Comparison of ENCODE assay signal across 13 cellular contexts in genomic region chr3:189325454-189325853, GRCh38.
A peak's percentile ranks its signal among the peaks of the same experiment; 100 is the strongest.
DNase-seq lines count a peak whose midpoint lies in the region; ATAC-seq and TF ChIP-seq lines count a peak whose summit lies in the region.
"Had no signal": no experiment of that assay in that cellular context is flagged by ENCODE, and none has a peak within 500 bp of the region (broad histone marks: within the 10 kb centered on the region; RNA-seq: fewer than 3 reads in every experiment).

No MANE protein-coding gene starts in this region.

- H3K36me3 ChIP-seq in mesenchymal stem cell (ENCODE audit: control insufficient read depth in 1 of 2, insufficient read depth in 2 of 2, low read depth in 1 of 2, low read length in 2 of 2), result no peaks in the 10 kb centered on the region
- H3K36me3 ChIP-seq: heart right ventricle had no signal

- H3K9ac ChIP-seq in mesenchymal stem cell (ENCODE audit: low read length), result no peak overlapping the region
- H3K9ac ChIP-seq: SK-N-SH had no signal

- intact Hi-C loops in activated T-helper 2 cell treated with anti-CD3 and anti-CD28 coated beads, Interferon-gamma antibody, Interleukin-2, Interleukin-4, amounts not matched to agents 10 μg/mL and 5 μg/mL and 100 μg/mL, durations not matched to agents 14 hours and 24 hours and 36 hours (cut with micrococcal nuclease), result loop anchor here (2.0 kb wide), 2 partner anchors 49 to 69 kb away; no protein-coding TSS in a partner anchor

- H3K79me1 ChIP-seq in mesenchymal stem cell (replicated peaks; ENCODE audit: low read length, poor library complexity, severe bottlenecking), result no peaks in the 10 kb centered on the region

- no peaks in the 10 kb centered on the region for H3K27me3 Mint-ChIP-seq in activated T-helper 2 cell treated with anti-CD3 and anti-CD28 coated beads, Interferon-gamma antibody, Interleukin-2, Interleukin-4, amounts not matched to agents 10 μg/mL and 5 μg/mL and 100 μg/mL, durations not matched to agents 14 hours and 24 hours and 36 hours (ENCODE audit: low read depth)

- H4K8ac ChIP-seq in mesenchymal stem cell (ENCODE audit: low read length), result no peak overlapping the region

- H2BK120ac ChIP-seq in mesenchymal stem cell (ENCODE audit: low read depth, low read length), result no peak overlapping the region

- H3K4me1 ChIP-seq in mesenchymal stem cell (ENCODE audit: control insufficient read depth, insufficient read depth, low read depth, low read length), result no peaks in the 10 kb centered on the region

- peaks cover 84% of the 10 kb centered on the region for H3K36me3 Mint-ChIP-seq in activated T-helper 2 cell treated with anti-CD3 and anti-CD28 coated beads, Interferon-gamma antibody, Interleukin-2, Interleukin-4, amounts not matched to agents 10 μg/mL and 5 μg/mL and 100 μg/mL, durations not matched to agents 14 hours and 24 hours and 36 hours (ENCODE audit: low read depth)

- H2AFZ ChIP-seq in mesenchymal stem cell (ENCODE audit: low read depth, low read length), result no peak overlapping the region

- H3K27me3 ChIP-seq in HL-60 (ENCODE audit: insufficient read depth, poor library complexity, severe bottlenecking) (no peaks in the 10 kb centered on the region), mesenchymal stem cell (ENCODE audit: control insufficient read depth in 1 of 2, insufficient read depth in 1 of 2, low read length in 2 of 2) (no peaks in the 10 kb centered on the region)
- H3K27me3 ChIP-seq: heart right ventricle had no signal

- no peak overlapping the region for H2AK5ac ChIP-seq in mesenchymal stem cell (ENCODE audit: low read length, severe bottlenecking)

- ATAC-seq in GM19467 (IDR thresholded peaks at IDR 0.05; ENCODE audit: unreplicated experiment), result no peak
- ATAC-seq in GM18511 (IDR thresholded peaks at IDR 0.05; ENCODE audit: unreplicated experiment), result no peak

- H3K18ac ChIP-seq in mesenchymal stem cell (ENCODE audit: low read depth in 1 of 2, low read length in 2 of 2), result no peak overlapping the region

- H3K14ac ChIP-seq in mesenchymal stem cell (ENCODE audit: low read length in 2 of 2), result no peak overlapping the region

- peak overlapping the region; percentile 100 for H3K27ac Mint-ChIP-seq in activated T-helper 2 cell treated with anti-CD3 and anti-CD28 coated beads, Interferon-gamma antibody, Interleukin-2, Interleukin-4, amounts not matched to agents 10 μg/mL and 5 μg/mL and 100 μg/mL, durations not matched to agents 14 hours and 24 hours and 36 hours

- H2BK15ac ChIP-seq in mesenchymal stem cell (ENCODE audit: low read depth, poor library complexity, severe bottlenecking), result no peak overlapping the region

- H2BK12ac ChIP-seq in mesenchymal stem cell (ENCODE audit: low read length in 2 of 2), result no peak overlapping the region

- H3K4me3 ChIP-seq in HL-60 (replicated peaks; ENCODE audit: insufficient read depth, low read length), result no peak overlapping the region
- no peak overlapping the region for H3K4me3 ChIP-seq in mesenchymal stem cell (ENCODE audit: insufficient read depth in 1 of 2, low read depth in 1 of 2, low read length in 2 of 2)
- H3K4me3 ChIP-seq: heart right ventricle, lung had no signal

- no peak overlapping the region for H3K4me2 ChIP-seq in mesenchymal stem cell (ENCODE audit: low read length, poor library complexity, severe bottlenecking)
- H3K4me2 ChIP-seq: SK-N-SH had no signal

- no peaks in the 10 kb centered on the region for H3K9me3 ChIP-seq in mesenchymal stem cell (ENCODE audit: control insufficient read depth, low read length)
- H3K9me3 ChIP-seq: heart right ventricle, SK-N-SH had no signal

- peak overlapping the region; percentile 56; the same call in 1 of the 2 replicates for H3K27ac ChIP-seq in C4-2B
- H3K27ac ChIP-seq in HL-60 (replicated peaks), result peak overlapping the region; percentile 81
- peak overlapping the region; percentile 12 for H3K27ac ChIP-seq in mesenchymal stem cell (ENCODE audit: low read length, poor library complexity, severe bottlenecking)
- H3K27ac ChIP-seq: heart right ventricle had no signal

- no peak overlapping the region for H4K91ac ChIP-seq in mesenchymal stem cell (ENCODE audit: low read length)

- no peak overlapping the region for H3K4ac ChIP-seq in mesenchymal stem cell (ENCODE audit: low read depth in 1 of 2, low read length in 2 of 2)

- 68% methylated on average over 3 of the region's 3 CpGs for WGBS in mesenchymal stem cell

- peaks cover 83% of the 10 kb centered on the region for H3K4me1 Mint-ChIP-seq in activated T-helper 2 cell treated with anti-CD3 and anti-CD28 coated beads, Interferon-gamma antibody, Interleukin-2, Interleukin-4, amounts not matched to agents 10 μg/mL and 5 μg/mL and 100 μg/mL, durations not matched to agents 14 hours and 24 hours and 36 hours (ENCODE audit: low read depth)

- no peak overlapping the region for H3K4me3 Mint-ChIP-seq in activated T-helper 2 cell treated with anti-CD3 and anti-CD28 coated beads, Interferon-gamma antibody, Interleukin-2, Interleukin-4, amounts not matched to agents 10 μg/mL and 5 μg/mL and 100 μg/mL, durations not matched to agents 14 hours and 24 hours and 36 hours (ENCODE audit: low read depth)

- TF ChIP-seq CTCF in C4-2B (conservative IDR thresholded peaks at IDR 0.05) (no peak), HL-60 (IDR thresholded peaks at IDR 0.05; ENCODE audit: insufficient read depth, low read length) (no peak)

- H2BK5ac ChIP-seq in mesenchymal stem cell (ENCODE audit: low read depth, low read length, poor library complexity, severe bottlenecking), result no peak overlapping the region

- no peak overlapping the region for H3K23ac ChIP-seq in mesenchymal stem cell (ENCODE audit: low read length in 2 of 2)

- DNase-seq in HL-60 (ENCODE audit: low read depth in 1 of 2, low spot score in 1 of 2), result no peak
- no peak for DNase-seq in activated T-helper 2 cell treated with anti-CD3 and anti-CD28 coated beads, Interferon-gamma antibody, Interleukin-2, Interleukin-4, amounts not matched to agents 10 μg/mL and 5 μg/mL and 100 μg/mL, durations not matched to agents 14 hours and 24 hours and 36 hours (ENCODE audit: low spot score)
- DNase-seq in mesenchymal stem cell, result peak; percentile 44
- DNase-seq in stimulated activated CD4-positive, alpha-beta T cell treated with anti-CD3 and anti-CD28 coated beads, Interleukin-4, amount 100 ng/mL, for 24 hours, result no peak
- DNase-seq in NCI-H82 (lab: John Stamatoyannopoulos, UW), result no peak
- DNase-seq: anterior cingulate cortex, heart right ventricle, posterior cingulate gyrus, SK-N-SH had no signal

- H3K9me3 Mint-ChIP-seq in activated T-helper 2 cell treated with anti-CD3 and anti-CD28 coated beads, Interferon-gamma antibody, Interleukin-2, Interleukin-4, amounts not matched to agents 10 μg/mL and 5 μg/mL and 100 μg/mL, durations not matched to agents 14 hours and 24 hours and 36 hours, result peaks cover 35% of the 10 kb centered on the region

Comparison
In these comparisons a context has a peak if more than half of its experiments do, and no peak if none do; other contexts are left out.
1. H3K27ac ChIP-seq: peak in every context shown above with its lines; median percentile 81 in HL-60; 56 in C4-2B; 12 in mesenchymal stem cell.